In the genomic region with DNA sequence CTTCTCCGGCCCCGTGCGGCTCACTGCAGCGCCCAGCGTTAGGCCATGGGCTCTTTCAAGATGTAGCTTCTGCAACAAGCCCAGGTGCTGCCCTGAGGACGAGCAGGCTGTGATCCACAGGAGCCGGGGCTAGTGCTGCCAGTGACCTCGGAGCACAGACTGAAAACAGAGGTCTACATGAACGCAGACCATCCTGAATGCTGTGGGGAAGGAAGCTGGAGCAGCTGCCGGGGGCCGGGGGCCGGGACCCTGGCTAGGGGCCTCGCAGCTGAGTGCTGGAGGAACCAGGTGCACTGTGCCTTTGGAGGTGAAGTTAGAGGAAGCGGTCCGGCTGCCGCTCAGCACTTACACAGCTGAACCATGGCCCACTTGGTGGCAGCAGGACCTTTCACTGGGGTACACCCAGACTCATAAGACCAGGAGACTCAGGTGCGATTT, we compare ENCODE assay signal across 28 cellular contexts. TPM values are rescaled to one million over a fixed set of nuclear protein-coding genes. Genes with fewer than 3 reads are reported as not detected.
DNase-seq lines count a peak whose midpoint lies in the region; ATAC-seq and TF ChIP-seq lines count a peak whose summit lies in the region.
"Had no signal": no experiment of that assay in that cellular context is flagged by ENCODE, and none has a peak within 500 bp of the region (broad histone marks: within the 10 kb centered on the region; RNA-seq: fewer than 3 reads in every experiment).

No MANE protein-coding gene starts in this region.

- H3K27ac ChIP-seq in dorsolateral prefrontal cortex: peak overlapping the region in 42 of 59 donors; percentile 5 to 77 (median 52)
- H3K27ac ChIP-seq: adrenal gland, brain microvascular endothelial cell, colonic mucosa, esophagus muscularis mucosa, gastrocnemius medialis, GM23248, lower lobe of right lung had no signal

- H3K4me1 Mint-ChIP-seq in stimulated activated naive B cell treated with anti-CD40 and anti-IgM and Interleukin-4, amounts not matched to agents 10 μg/mL and 1 μg/mL and 100 μg/mL, for 72 hours: peaks cover 7 to 20% of the 10 kb centered on the region in 2 donors
- peaks cover 14% of the 10 kb centered on the region for H3K4me1 Mint-ChIP-seq in activated naive CD4-positive, alpha-beta T cell treated with anti-CD3 and anti-CD28 coated beads, Interleukin-2, amount 10 ng/mL, durations not matched to agents 7 days and 5 days

- peaks cover 39 to 48% of the 10 kb centered on the region in 2 donors for H3K27me3 Mint-ChIP-seq in stimulated activated naive B cell treated with anti-CD40 and anti-IgM and Interleukin-4, amounts not matched to agents 10 μg/mL and 1 μg/mL and 100 μg/mL, for 72 hours
- H3K27me3 Mint-ChIP-seq in activated naive CD4-positive, alpha-beta T cell treated with anti-CD3 and anti-CD28 coated beads, Interleukin-2, amount 10 ng/mL, durations not matched to agents 7 days and 5 days: peaks cover 31% of the 10 kb centered on the region
- H3K27me3 Mint-ChIP-seq: progenitor cell of endocrine pancreas had no signal

- no peak overlapping the region for H3K27ac Mint-ChIP-seq in stimulated activated naive B cell treated with anti-CD40 and anti-IgM and Interleukin-4, amounts not matched to agents 10 μg/mL and 1 μg/mL and 100 μg/mL, for 72 hours
- H3K27ac Mint-ChIP-seq in activated naive CD4-positive, alpha-beta T cell treated with anti-CD3 and anti-CD28 coated beads, Interleukin-2, amount 10 ng/mL, durations not matched to agents 7 days and 5 days: no peak overlapping the region
- H3K27ac Mint-ChIP-seq: activated CD4-positive, alpha-beta memory T cell treated with anti-CD3 and anti-CD28 coated beads, Interleukin-2, amount 10 ng/mL, durations not matched to agents 7 days and 5 days; progenitor cell of endocrine pancreas had no signal

- DNase-seq in activated effector memory CD4-positive, alpha-beta T cell treated with anti-CD3 and anti-CD28 coated beads, Interleukin-2, amount 50 U/mL, for 16 hours: peak; percentile 50
- no peak for DNase-seq in activated effector memory CD4-positive, alpha-beta T cell treated with Interleukin-2 at 50 U/mL for 16 hours
- DNase-seq in dorsolateral prefrontal cortex: peak in 1 of 10 donors; percentile 39
- DNase-seq in stimulated activated naive B cell treated with anti-CD40 and anti-IgM and Interleukin-4, amounts not matched to agents 10 μg/mL and 1 μg/mL and 100 μg/mL, for 72 hours: no peak
- DNase-seq in activated naive CD4-positive, alpha-beta T cell treated with anti-CD3 and anti-CD28 coated beads, Interleukin-2, amount 10 ng/mL, durations not matched to agents 7 days and 5 days: no peak
- no peak for DNase-seq in G401 (ENCODE audit: low spot score)
- DNase-seq: activated CD4-positive, alpha-beta memory T cell treated with anti-CD3 and anti-CD28 coated beads, Interleukin-2, amount 10 ng/mL, durations not matched to agents 7 days and 5 days; activated gamma-delta T cell treated with Interleukin-2 at 50 U/mL for 16 hours; activated T-cell treated with anti-CD3 and anti-CD28 coated beads for 4 hours; adrenal gland; AML-193; brain microvascular endothelial cell; colonic mucosa; gastrocnemius medialis; GM23248; IMR-90; lower lobe of right lung; NCI-H1092 treated with DMSO at 0.1 percent for 48 hours; NCI-H2029 treated with DMSO at 0.1 percent for 48 hours; NCI-H774; SIG-M5; stimulated activated CD4-positive, alpha-beta T cell treated with anti-CD3 and anti-CD28 coated beads, Interleukin-15, amount 100 ng/mL, for 24 hours; T-helper 1 cell had no signal

- peak in 6 of 56 donors; percentile 9 to 28 (median 12) for TF ChIP-seq CTCF in dorsolateral prefrontal cortex (IDR thresholded peaks at IDR 0.05 in 54 of 56, conservative IDR thresholded peaks at IDR 0.05 in 2 of 56; ENCODE audit: low read depth in 1 of 56, partially characterized antibody in 56 of 56)

- H3K4me3 Mint-ChIP-seq in stimulated activated naive B cell treated with anti-CD40 and anti-IgM and Interleukin-4, amounts not matched to agents 10 μg/mL and 1 μg/mL and 100 μg/mL, for 72 hours: no peak overlapping the region
- no peak overlapping the region for H3K4me3 Mint-ChIP-seq in activated naive CD4-positive, alpha-beta T cell treated with anti-CD3 and anti-CD28 coated beads, Interleukin-2, amount 10 ng/mL, durations not matched to agents 7 days and 5 days
- H3K4me3 Mint-ChIP-seq: activated CD4-positive, alpha-beta memory T cell treated with anti-CD3 and anti-CD28 coated beads, Interleukin-2, amount 10 ng/mL, durations not matched to agents 7 days and 5 days had no signal

- ATAC-seq in GM21423 (IDR thresholded peaks at IDR 0.05; ENCODE audit: unreplicated experiment): peak; percentile 63
- peak; percentile 60 to 67 for ATAC-seq in stimulated activated naive B cell treated with anti-CD40 and anti-IgM and Interleukin-4, amounts not matched to agents 10 μg/mL and 1 μg/mL and 100 μg/mL, for 72 hours (replicated peaks)
- ATAC-seq in GM21381 (IDR thresholded peaks at IDR 0.05; ENCODE audit: unreplicated experiment): no peak
- ATAC-seq: activated CD4-positive, CD25-positive, alpha-beta regulatory T cell treated with anti-CD3 and anti-CD28 coated beads, Interleukin-2, amount 50 U/mL, for 24 hours; gastrocnemius medialis; lower lobe of right lung had no signal

- intact Hi-C loops in dorsolateral prefrontal cortex (cut with DNase I): no loop called here

- in situ Hi-C loops in G401 (cut with HindIII; ENCODE audit: low sequenced_read_pairs): no loop called here

- H3K4me3 ChIP-seq in dorsolateral prefrontal cortex: no peak overlapping the region
- H3K4me3 ChIP-seq: adrenal gland, colonic mucosa, esophagus muscularis mucosa, gastrocnemius medialis, GM23248, lower lobe of right lung had no signal

- peaks cover 13 to 25% of the 10 kb centered on the region in 2 donors for H3K36me3 Mint-ChIP-seq in stimulated activated naive B cell treated with anti-CD40 and anti-IgM and Interleukin-4, amounts not matched to agents 10 μg/mL and 1 μg/mL and 100 μg/mL, for 72 hours
- no peaks in the 10 kb centered on the region for H3K36me3 Mint-ChIP-seq in activated naive CD4-positive, alpha-beta T cell treated with anti-CD3 and anti-CD28 coated beads, Interleukin-2, amount 10 ng/mL, durations not matched to agents 7 days and 5 days

- H3K9me3 Mint-ChIP-seq in stimulated activated naive B cell treated with anti-CD40 and anti-IgM and Interleukin-4, amounts not matched to agents 10 μg/mL and 1 μg/mL and 100 μg/mL, for 72 hours: no peaks in the 10 kb centered on the region
- no peaks in the 10 kb centered on the region for H3K9me3 Mint-ChIP-seq in activated naive CD4-positive, alpha-beta T cell treated with anti-CD3 and anti-CD28 coated beads, Interleukin-2, amount 10 ng/mL, durations not matched to agents 7 days and 5 days
- H3K9me3 Mint-ChIP-seq: activated CD4-positive, alpha-beta memory T cell treated with anti-CD3 and anti-CD28 coated beads, Interleukin-2, amount 10 ng/mL, durations not matched to agents 7 days and 5 days had no signal

- no peaks in the 10 kb centered on the region for H3K27me3 ChIP-seq in dorsolateral prefrontal cortex
- H3K27me3 ChIP-seq: adrenal gland, brain microvascular endothelial cell, colonic mucosa, esophagus muscularis mucosa, gastrocnemius medialis had no signal

- CTCF ChIA-PET in activated naive CD4-positive, alpha-beta T cell treated with anti-CD3 and anti-CD28 coated beads, Interleukin-2, amount 10 ng/mL, durations not matched to agents 7 days and 5 days (lab: Charles Lee): interaction anchor here (0.9 to 1.4 kb wide), 3 partner anchors 11 to 333 kb away, joined by 3 read pairs; no protein-coding TSS in a partner anchor

RNA-seq across cellular contexts. Expression of a gene that starts 58.9 kb away (rescaled TPM):
- 100 to 1,000 TPM in 23 of 120 experiments, 10 to 100 TPM in 97; 59.1 to 146 (median 85.0) TPM for total RNA-seq in dorsolateral prefrontal cortex
- 28.7 and 37.0 TPM in 2 replicates for total RNA-seq in G401 (2014; rRNA removed; shearing (Covaris generic))
